In genomic region chr17:15944720-15945492, GRCh38 we compare ENCODE assay signal across 8 cellular contexts. TPM values are rescaled to one million over a fixed set of nuclear protein-coding genes. Genes with fewer than 3 reads are reported as not detected.
A peak's percentile ranks its signal among the peaks of the same experiment; 100 is the strongest.
DNase-seq lines count a peak whose midpoint lies in the region; ATAC-seq, FAIRE-seq and TF ChIP-seq lines count a peak whose summit lies in the region.

ADORA2B (plus strand) TSS chr17:15945130; CDS start chr17:15945249, 119 bp downstream.

- no peak for FAIRE-seq in RCC 7860 (lab: Jason Lieb, UNC)

- no peaks in the 10 kb centered on the region for H4K20me1 ChIP-seq in osteoblast (ENCODE audit: insufficient read depth, low read length)

- H3K9me3 ChIP-seq in osteoblast (ENCODE audit: low read depth, low read length), result no peaks in the 10 kb centered on the region

- DNase-seq in RCC 7860 (ENCODE audit: low spot score), result peak; percentile 30
- peak; percentile 65 for DNase-seq in activated naive CD4-positive, alpha-beta T cell treated with anti-CD3 and anti-CD28 coated beads, Interleukin-2, amount 50 U/mL, for 16 hours
- peak; percentile 83 for DNase-seq in glomerular visceral epithelial cell (ENCODE audit: extremely low spot score)
- DNase-seq in osteoblast (ENCODE audit: insufficient read length, low spot score, missing footprints), result peak; percentile 98
- no peak for DNase-seq in COLO829 (ENCODE audit: low spot score)

- H3K27ac ChIP-seq in osteoblast (ENCODE audit: low read depth, low read length), result peak within 1 kb of the TSS; percentile 79

- TF ChIP-seq CTCF in GM12873 (IDR thresholded peaks at IDR 0.05; ENCODE audit: insufficient read depth, low read depth, low read length, missing control alignments), result peak; percentile 48
- TF ChIP-seq CTCF in osteoblast (IDR thresholded peaks at IDR 0.05; ENCODE audit: extremely low read depth, low read depth, low read length), result peak; percentile 26

- peaks cover 34% of the 10 kb centered on the region for H3K79me2 ChIP-seq in osteoblast (ENCODE audit: insufficient read depth, low read length)

- H3K4me1 ChIP-seq in osteoblast (ENCODE audit: insufficient read depth, low read length), result peaks cover 22% of the 10 kb centered on the region

- peak within 1 kb of the TSS; percentile 93 for H2AFZ ChIP-seq in osteoblast (ENCODE audit: low read length)

- H3K27me3 ChIP-seq in osteoblast (ENCODE audit: insufficient read depth, low read length), result no peaks in the 10 kb centered on the region

- peak within 1 kb of the TSS; percentile 98 for H3K4me2 ChIP-seq in osteoblast (ENCODE audit: insufficient read depth, low read length)

- peak; percentile 50 for ATAC-seq in HG03135 (IDR thresholded peaks at IDR 0.05; ENCODE audit: unreplicated experiment)
- no peak for ATAC-seq in GM19328 (IDR thresholded peaks at IDR 0.05; ENCODE audit: unreplicated experiment)

- peak within 1 kb of the TSS; percentile 86 for H3K4me3 ChIP-seq in osteoblast (ENCODE audit: insufficient read depth, low read length)

- H3K36me3 ChIP-seq in osteoblast (ENCODE audit: insufficient read depth, low read length), result no peaks in the 10 kb centered on the region

RNA-seq across cellular contexts. Expression of gene ADORA2B, which starts in this region (rescaled TPM):
- 4.7 and 5.9 TPM in 2 replicates for total RNA-seq in osteoblast
